ENCODE assay signal across 1 cellular context in genomic region chr19:45492627-45493470, GRCh38.
TF ChIP-seq lines count a peak whose summit lies in the region.

No MANE protein-coding gene starts in this region.

TF ChIP-seq in HepG2, 621 proteins besides CTCF, POLR2A, EP300 and RAD21 (continued from another document and continues in another):
- TF ChIP-seq, protein P1, sequence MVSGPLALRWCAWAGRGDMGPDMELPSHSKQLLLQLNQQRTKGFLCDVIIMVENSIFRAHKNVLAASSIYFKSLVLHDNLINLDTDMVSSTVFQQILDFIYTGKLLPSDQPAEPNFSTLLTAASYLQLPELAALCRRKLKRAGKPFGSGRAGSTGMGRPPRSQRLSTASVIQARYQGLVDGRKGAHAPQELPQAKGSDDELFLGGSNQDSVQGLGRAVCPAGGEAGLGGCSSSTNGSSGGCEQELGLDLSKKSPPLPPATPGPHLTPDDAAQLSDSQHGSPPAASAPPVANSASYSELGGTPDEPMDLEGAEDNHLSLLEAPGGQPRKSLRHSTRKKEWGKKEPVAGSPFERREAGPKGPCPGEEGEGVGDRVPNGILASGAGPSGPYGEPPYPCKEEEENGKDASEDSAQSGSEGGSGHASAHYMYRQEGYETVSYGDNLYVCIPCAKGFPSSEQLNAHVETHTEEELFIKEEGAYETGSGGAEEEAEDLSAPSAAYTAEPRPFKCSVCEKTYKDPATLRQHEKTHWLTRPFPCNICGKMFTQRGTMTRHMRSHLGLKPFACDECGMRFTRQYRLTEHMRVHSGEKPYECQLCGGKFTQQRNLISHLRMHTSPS (CRISPR knock-in tag; IDR thresholded peaks at IDR 0.05; ENCODE audit: low read depth) = no peak
- TF ChIP-seq ZNF362 (CRISPR knock-in tag; IDR thresholded peaks at IDR 0.05; ENCODE audit: borderline replicate concordance) = no peak
- no peak for TF ChIP-seq HNRNPUL1 (IDR thresholded peaks at IDR 0.05; ENCODE audit: low read depth, low read length)
- no peak for TF ChIP-seq CBX5 (CRISPR knock-in tag; IDR thresholded peaks at IDR 0.05; ENCODE audit: borderline replicate concordance)
- TF ChIP-seq, protein P2, sequence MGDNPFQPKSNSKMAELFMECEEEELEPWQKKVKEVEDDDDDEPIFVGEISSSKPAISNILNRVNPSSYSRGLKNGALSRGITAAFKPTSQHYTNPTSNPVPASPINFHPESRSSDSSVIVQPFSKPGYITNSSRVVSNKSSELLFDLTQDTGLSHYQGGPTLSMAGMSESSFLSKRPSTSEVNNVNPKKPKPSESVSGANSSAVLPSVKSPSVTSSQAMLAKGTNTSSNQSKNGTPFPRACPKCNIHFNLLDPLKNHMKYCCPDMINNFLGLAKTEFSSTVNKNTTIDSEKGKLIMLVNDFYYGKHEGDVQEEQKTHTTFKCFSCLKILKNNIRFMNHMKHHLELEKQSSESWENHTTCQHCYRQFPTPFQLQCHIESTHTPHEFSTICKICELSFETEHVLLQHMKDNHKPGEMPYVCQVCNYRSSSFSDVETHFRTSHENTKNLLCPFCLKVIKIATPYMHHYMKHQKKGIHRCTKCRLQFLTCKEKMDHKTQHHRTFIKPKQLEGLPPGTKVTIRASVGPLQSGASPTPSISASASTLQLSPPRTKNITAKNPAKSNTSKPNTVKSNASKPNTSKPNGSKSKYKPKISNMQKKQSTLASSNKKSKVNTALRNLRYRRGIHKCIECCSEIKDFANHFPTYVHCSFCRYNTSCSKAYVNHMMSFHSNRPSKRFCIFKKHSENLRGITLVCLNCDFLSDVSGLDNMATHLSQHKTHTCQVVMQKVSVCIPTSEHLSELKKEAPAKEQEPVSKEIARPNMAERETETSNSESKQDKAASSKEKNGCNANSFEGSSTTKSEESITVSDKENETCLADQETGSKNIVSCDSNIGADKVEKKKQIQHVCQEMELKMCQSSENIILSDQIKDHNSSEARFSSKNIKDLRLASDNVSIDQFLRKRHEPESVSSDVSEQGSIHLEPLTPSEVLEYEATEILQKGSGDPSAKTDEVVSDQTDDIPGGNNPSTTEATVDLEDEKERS (CRISPR knock-in tag; IDR thresholded peaks at IDR 0.05) = no peak
- peak; percentile 39; the same call in 1 of the 2 replicates for TF ChIP-seq SALL1 (CRISPR knock-in tag; IDR thresholded peaks at IDR 0.05)
- no peak for TF ChIP-seq ZNF749 (CRISPR knock-in tag; IDR thresholded peaks at IDR 0.05; ENCODE audit: borderline replicate concordance)
- no peak for TF ChIP-seq SUZ12 (IDR thresholded peaks at IDR 0.05; ENCODE audit: low read depth, low read length)
- no peak; a peak in 1 of 4 replicates for TF ChIP-seq KLF16 (CRISPR knock-in tag; IDR thresholded peaks at IDR 0.05)
- TF ChIP-seq, protein P3, sequence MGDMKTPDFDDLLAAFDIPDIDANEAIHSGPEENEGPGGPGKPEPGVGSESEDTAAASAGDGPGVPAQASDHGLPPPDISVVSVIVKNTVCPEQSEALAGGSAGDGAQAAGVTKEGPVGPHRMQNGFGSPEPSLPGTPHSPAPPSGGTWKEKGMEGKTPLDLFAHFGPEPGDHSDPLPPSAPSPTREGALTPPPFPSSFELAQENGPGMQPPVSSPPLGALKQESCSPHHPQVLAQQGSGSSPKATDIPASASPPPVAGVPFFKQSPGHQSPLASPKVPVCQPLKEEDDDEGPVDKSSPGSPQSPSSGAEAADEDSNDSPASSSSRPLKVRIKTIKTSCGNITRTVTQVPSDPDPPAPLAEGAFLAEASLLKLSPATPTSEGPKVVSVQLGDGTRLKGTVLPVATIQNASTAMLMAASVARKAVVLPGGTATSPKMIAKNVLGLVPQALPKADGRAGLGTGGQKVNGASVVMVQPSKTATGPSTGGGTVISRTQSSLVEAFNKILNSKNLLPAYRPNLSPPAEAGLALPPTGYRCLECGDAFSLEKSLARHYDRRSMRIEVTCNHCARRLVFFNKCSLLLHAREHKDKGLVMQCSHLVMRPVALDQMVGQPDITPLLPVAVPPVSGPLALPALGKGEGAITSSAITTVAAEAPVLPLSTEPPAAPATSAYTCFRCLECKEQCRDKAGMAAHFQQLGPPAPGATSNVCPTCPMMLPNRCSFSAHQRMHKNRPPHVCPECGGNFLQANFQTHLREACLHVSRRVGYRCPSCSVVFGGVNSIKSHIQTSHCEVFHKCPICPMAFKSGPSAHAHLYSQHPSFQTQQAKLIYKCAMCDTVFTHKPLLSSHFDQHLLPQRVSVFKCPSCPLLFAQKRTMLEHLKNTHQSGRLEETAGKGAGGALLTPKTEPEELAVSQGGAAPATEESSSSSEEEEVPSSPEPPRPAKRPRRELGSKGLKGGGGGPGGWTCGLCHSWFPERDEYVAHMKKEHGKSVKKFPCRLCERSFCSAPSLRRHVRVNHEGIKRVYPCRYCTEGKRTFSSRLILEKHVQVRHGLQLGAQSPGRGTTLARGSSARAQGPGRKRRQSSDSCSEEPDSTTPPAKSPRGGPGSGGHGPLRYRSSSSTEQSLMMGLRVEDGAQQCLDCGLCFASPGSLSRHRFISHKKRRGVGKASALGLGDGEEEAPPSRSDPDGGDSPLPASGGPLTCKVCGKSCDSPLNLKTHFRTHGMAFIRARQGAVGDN (CRISPR knock-in tag; IDR thresholded peaks at IDR 0.05) = peak; percentile 56
- no peak for TF ChIP-seq XBP1 (CRISPR knock-in tag; IDR thresholded peaks at IDR 0.05)
- TF ChIP-seq, protein P4, sequence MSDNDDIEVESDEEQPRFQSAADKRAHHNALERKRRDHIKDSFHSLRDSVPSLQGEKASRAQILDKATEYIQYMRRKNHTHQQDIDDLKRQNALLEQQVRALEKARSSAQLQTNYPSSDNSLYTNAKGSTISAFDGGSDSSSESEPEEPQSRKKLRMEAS (IDR thresholded peaks at IDR 0.05) = peak; percentile 49; the same call in 1 of the 2 replicates
- no peak for TF ChIP-seq RFX5 (IDR thresholded peaks at IDR 0.05; ENCODE audit: low read depth, low read length)
- TF ChIP-seq ZNF329 (CRISPR knock-in tag; IDR thresholded peaks at IDR 0.05; ENCODE audit: low read depth) = no peak
- peak; percentile 68 for TF ChIP-seq RBM39 (IDR thresholded peaks at IDR 0.05; ENCODE audit: low read depth, low read length, poor library complexity, severe bottlenecking)
- peak; percentile 63 for TF ChIP-seq YEATS4 (CRISPR knock-in tag; IDR thresholded peaks at IDR 0.05; ENCODE audit: borderline replicate concordance)
- TF ChIP-seq ZNF788 (CRISPR knock-in tag; IDR thresholded peaks at IDR 0.05; ENCODE audit: borderline replicate concordance) = no peak
- TF ChIP-seq HOXA3 (CRISPR knock-in tag; IDR thresholded peaks at IDR 0.05) = no peak
- TF ChIP-seq PAXIP1 (CRISPR knock-in tag; conservative IDR thresholded peaks at IDR 0.05) = peak; percentile 39; the same call in 1 of the 2 replicates
- no peak for TF ChIP-seq DBP (CRISPR knock-in tag; IDR thresholded peaks at IDR 0.05; ENCODE audit: not compliant biosample characterization)
- TF ChIP-seq ZNF564 (CRISPR knock-in tag; IDR thresholded peaks at IDR 0.05) = no peak
- TF ChIP-seq SRSF1 (optimal IDR thresholded peaks at IDR 0.05; ENCODE audit: low read depth, low read length) = peak; percentile 41
- TF ChIP-seq SPEN (CRISPR knock-in tag; IDR thresholded peaks at IDR 0.05; ENCODE audit: low read depth) = no peak; the same call in 1 of the 2 replicates
- no peak for TF ChIP-seq CCDC6 (CRISPR knock-in tag; IDR thresholded peaks at IDR 0.05)
- TF ChIP-seq POLR2AphosphoS5 (IDR thresholded peaks at IDR 0.05; ENCODE audit: low read depth, low read length) = peak; percentile 41; the same call in 1 of the 2 replicates
- no peak for TF ChIP-seq PBX2 (CRISPR knock-in tag; IDR thresholded peaks at IDR 0.05)
- TF ChIP-seq, protein P5, sequence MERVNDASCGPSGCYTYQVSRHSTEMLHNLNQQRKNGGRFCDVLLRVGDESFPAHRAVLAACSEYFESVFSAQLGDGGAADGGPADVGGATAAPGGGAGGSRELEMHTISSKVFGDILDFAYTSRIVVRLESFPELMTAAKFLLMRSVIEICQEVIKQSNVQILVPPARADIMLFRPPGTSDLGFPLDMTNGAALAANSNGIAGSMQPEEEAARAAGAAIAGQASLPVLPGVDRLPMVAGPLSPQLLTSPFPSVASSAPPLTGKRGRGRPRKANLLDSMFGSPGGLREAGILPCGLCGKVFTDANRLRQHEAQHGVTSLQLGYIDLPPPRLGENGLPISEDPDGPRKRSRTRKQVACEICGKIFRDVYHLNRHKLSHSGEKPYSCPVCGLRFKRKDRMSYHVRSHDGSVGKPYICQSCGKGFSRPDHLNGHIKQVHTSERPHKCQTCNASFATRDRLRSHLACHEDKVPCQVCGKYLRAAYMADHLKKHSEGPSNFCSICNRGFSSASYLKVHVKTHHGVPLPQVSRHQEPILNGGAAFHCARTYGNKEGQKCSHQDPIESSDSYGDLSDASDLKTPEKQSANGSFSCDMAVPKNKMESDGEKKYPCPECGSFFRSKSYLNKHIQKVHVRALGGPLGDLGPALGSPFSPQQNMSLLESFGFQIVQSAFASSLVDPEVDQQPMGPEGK (CRISPR knock-in tag; IDR thresholded peaks at IDR 0.05) = peak; percentile 81
- peak; percentile 60 for TF ChIP-seq NFYC (CRISPR knock-in tag; IDR thresholded peaks at IDR 0.05)
- TF ChIP-seq AHR (CRISPR knock-in tag; IDR thresholded peaks at IDR 0.05) = no peak
- no peak for TF ChIP-seq ZNF136 (CRISPR knock-in tag; IDR thresholded peaks at IDR 0.05; ENCODE audit: low read depth)
- TF ChIP-seq ZNF510 (CRISPR knock-in tag; IDR thresholded peaks at IDR 0.05; ENCODE audit: low read depth) = no peak
- TF ChIP-seq ZNF629 (CRISPR knock-in tag; conservative IDR thresholded peaks at IDR 0.05) = no peak
- TF ChIP-seq, protein P6, sequence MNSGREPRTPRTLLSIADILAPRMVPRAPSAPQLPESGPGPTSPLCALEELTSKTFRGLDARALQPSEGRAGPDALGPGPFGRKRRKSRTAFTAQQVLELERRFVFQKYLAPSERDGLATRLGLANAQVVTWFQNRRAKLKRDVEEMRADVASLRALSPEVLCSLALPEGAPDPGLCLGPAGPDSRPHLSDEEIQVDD (CRISPR knock-in tag; IDR thresholded peaks at IDR 0.05; ENCODE audit: borderline replicate concordance) = no peak
- TF ChIP-seq PHF21A (CRISPR knock-in tag; IDR thresholded peaks at IDR 0.05) = peak; percentile 59; the same call in 1 of the 2 replicates
- TF ChIP-seq ZFP62 (CRISPR knock-in tag; IDR thresholded peaks at IDR 0.05) = no peak
- no peak for TF ChIP-seq TBP (CRISPR knock-in tag; IDR thresholded peaks at IDR 0.05)
- TF ChIP-seq FOXO1 (CRISPR knock-in tag; IDR thresholded peaks at IDR 0.05) = no peak
- TF ChIP-seq ZFX (CRISPR knock-in tag; IDR thresholded peaks at IDR 0.05; ENCODE audit: low read depth) = peak; percentile 35; the same call in 1 of the 2 replicates
- TF ChIP-seq ZBTB7B (CRISPR knock-in tag; IDR thresholded peaks at IDR 0.05) = peak; percentile 61; the same call in 1 of the 2 replicates
- no peak for TF ChIP-seq SP1 (IDR thresholded peaks at IDR 0.05)
- TF ChIP-seq SP1 (CRISPR knock-in tag; IDR thresholded peaks at IDR 0.05) = 0 out of 2 replicates have a peak, but pooled peaks have one; percentile 27
- TF ChIP-seq GFI1 (CRISPR knock-in tag; IDR thresholded peaks at IDR 0.05; ENCODE audit: borderline replicate concordance) = 0 out of 2 replicates have a peak, but pooled peaks have one; percentile 38
- TF ChIP-seq SKI (IDR thresholded peaks at IDR 0.05; ENCODE audit: partially characterized antibody) = no peak
- no peak for TF ChIP-seq HNF4G (IDR thresholded peaks at IDR 0.05; ENCODE audit: borderline replicate concordance, low read depth, low read length)
- TF ChIP-seq HNF4G (CRISPR knock-in tag; IDR thresholded peaks at IDR 0.05; ENCODE audit: borderline replicate concordance, low read depth) = 0 out of 2 replicates have a peak, but pooled peaks have one; percentile 26
- no peak for TF ChIP-seq ZNF256 (CRISPR knock-in tag; conservative IDR thresholded peaks at IDR 0.05)
- no peak for TF ChIP-seq XRCC5 (optimal IDR thresholded peaks at IDR 0.05; ENCODE audit: low read length)
- no peak for TF ChIP-seq SCMH1 (CRISPR knock-in tag; IDR thresholded peaks at IDR 0.05; ENCODE audit: borderline replicate concordance)
- no peak for TF ChIP-seq ZMAT3 (CRISPR knock-in tag; conservative IDR thresholded peaks at IDR 0.05)
